Comparison of ENCODE assay signal across 8 cellular contexts in genomic region chr16:29961479-29962343, GRCh38. TPM values are rescaled to one million over a fixed set of nuclear protein-coding genes. Genes with fewer than 3 reads are reported as not detected.
DNase-seq lines count a peak whose midpoint lies in the region; ATAC-seq and TF ChIP-seq lines count a peak whose summit lies in the region.

TSS of gene TMEM219 (plus strand) at chr16:29962079. CDS start at chr16:29963144, 1,065 bp downstream.

- no peaks in the 10 kb centered on the region for H3K27me3 ChIP-seq in DOHH2 (ENCODE audit: control insufficient read depth, low read length)
- no peaks in the 10 kb centered on the region for H3K27me3 ChIP-seq in GM23338 (ENCODE audit: insufficient read depth)
- H3K27me3 ChIP-seq in stomach smooth muscle (ENCODE audit: control insufficient read depth in 1 of 2, insufficient read depth in 2 of 2, low read length in 2 of 2): no peaks in the 10 kb centered on the region

- 0 out of 2 replicates have a peak, but pooled peaks cover 2% of the 10 kb centered on the region for H3F3A ChIP-seq in DOHH2 (ENCODE audit: control insufficient read depth, insufficient read depth)
- 0 out of 2 replicates have a peak, but pooled peaks cover 6% of the 10 kb centered on the region for H3F3A ChIP-seq in GM23338 (replicated peaks; ENCODE audit: low read depth)

- H3K4me1 ChIP-seq in DOHH2 (ENCODE audit: control insufficient read depth, low read length): peaks cover 18% of the 10 kb centered on the region
- peaks cover 6% of the 10 kb centered on the region for H3K4me1 ChIP-seq in GM23338 (ENCODE audit: insufficient read depth)
- peaks cover 16% of the 10 kb centered on the region for H3K4me1 ChIP-seq in stomach smooth muscle (ENCODE audit: control insufficient read depth, insufficient read depth, low read length)

- DNase-seq in GM23338 (ENCODE audit: low spot score): peak; percentile 89
- DNase-seq in LoVo (ENCODE audit: low spot score): peak; percentile 92
- peak; percentile 88 for DNase-seq in SHP77 treated with DMSO at 0.1 percent for 48 hours (lab: John Stamatoyannopoulos, UW)
- DNase-seq in activated effector memory CD4-positive, alpha-beta T cell treated with anti-CD3 and anti-CD28 coated beads, Interleukin-2, amount 50 U/mL, for 16 hours: peak; percentile 98
- DNase-seq in fibroblast of villous mesenchyme (ENCODE audit: low read depth): peak; percentile 89
- DNase-seq in neural crest cell (ENCODE audit: low read depth, low spot score): peak; percentile 87

- peak; percentile 93 for ATAC-seq in GM23338

- peak within 1 kb of the TSS; percentile 90 for H3K4me2 ChIP-seq in DOHH2 (ENCODE audit: low read length)
- peak within 1 kb of the TSS; percentile 88 for H3K4me2 ChIP-seq in GM23338

- H3K9me2 ChIP-seq in DOHH2 (replicated peaks; ENCODE audit: control insufficient read depth, low read length) (no peaks in the 10 kb centered on the region), GM23338 (ENCODE audit: insufficient read depth) (no peaks in the 10 kb centered on the region)

- H3K36me3 ChIP-seq in DOHH2 (ENCODE audit: control insufficient read depth, low read length): no peaks in the 10 kb centered on the region
- no peaks in the 10 kb centered on the region for H3K36me3 ChIP-seq in GM23338 (ENCODE audit: insufficient read depth)
- H3K36me3 ChIP-seq in stomach smooth muscle (ENCODE audit: control insufficient read depth in 2 of 2, insufficient read depth in 2 of 2, low read length in 2 of 2): no peaks in the 10 kb centered on the region

- H3K4me1 Mint-ChIP-seq in GM23338 (peaks cover 16% of the 10 kb centered on the region), neural crest cell (peaks cover 25% of the 10 kb centered on the region)

- H3K9me3 ChIP-seq in DOHH2 (ENCODE audit: control insufficient read depth, insufficient read depth, low read length) (no peaks in the 10 kb centered on the region), stomach smooth muscle (ENCODE audit: control insufficient read depth in 2 of 2, low read length in 2 of 2) (no peaks in the 10 kb centered on the region)

- peak within 1 kb of the TSS; percentile 84 for H3K4me3 Mint-ChIP-seq in GM23338
- H3K4me3 Mint-ChIP-seq in neural crest cell: peak within 1 kb of the TSS; percentile 93

- H3K9ac ChIP-seq in stomach smooth muscle (ENCODE audit: low read length in 2 of 2): peak within 1 kb of the TSS; percentile 84 to 93

- H3K9me3 Mint-ChIP-seq in GM23338: no peaks in the 10 kb centered on the region
- no peaks in the 10 kb centered on the region for H3K9me3 Mint-ChIP-seq in neural crest cell

- peaks cover 6% of the 10 kb centered on the region; the same call in 1 of the 2 replicates for H3K79me2 ChIP-seq in DOHH2 (ENCODE audit: control insufficient read depth, low read length)
- H3K79me2 ChIP-seq in GM23338 (replicated peaks; ENCODE audit: insufficient read depth): no peaks in the 10 kb centered on the region

- H3K27me3 Mint-ChIP-seq in GM23338 (ENCODE audit: insufficient read depth, low read depth, poor library complexity): peaks cover 10% of the 10 kb centered on the region
- H3K27me3 Mint-ChIP-seq in neural crest cell (ENCODE audit: low read depth): no peaks in the 10 kb centered on the region

- H3K27ac ChIP-seq in DOHH2 (ENCODE audit: low read depth, low read length) (peak within 1 kb of the TSS; percentile 44), GM23338 (ENCODE audit: low read depth) (peak within 1 kb of the TSS; percentile 78; the same call in 1 of the 2 replicates), stomach smooth muscle (ENCODE audit: low read length) (peak within 1 kb of the TSS; percentile 88)

- H3K4me3 ChIP-seq in DOHH2 (ENCODE audit: low read length): peak within 1 kb of the TSS; percentile 86
- peak within 1 kb of the TSS; percentile 83 for H3K4me3 ChIP-seq in GM23338
- H3K4me3 ChIP-seq in fibroblast of villous mesenchyme (ENCODE audit: low read depth, low read length): peak within 1 kb of the TSS; percentile 84
- H3K4me3 ChIP-seq in stomach smooth muscle (ENCODE audit: low read length in 2 of 2): peak within 1 kb of the TSS; percentile 81 to 91

- H3K36me3 Mint-ChIP-seq in GM23338 (ENCODE audit: low read depth) (peaks cover 6% of the 10 kb centered on the region; the same call in 1 of the 3 replicates), neural crest cell (ENCODE audit: low read depth) (no peaks in the 10 kb centered on the region)

- H2AFZ ChIP-seq in GM23338: peak within 1 kb of the TSS; percentile 94

- peak within 1 kb of the TSS; percentile 75 for H3K27ac Mint-ChIP-seq in GM23338
- peak within 1 kb of the TSS; percentile 92 for H3K27ac Mint-ChIP-seq in neural crest cell (ENCODE audit: unreplicated experiment)

- H4K20me1 ChIP-seq in DOHH2 (ENCODE audit: control insufficient read depth, insufficient read depth, low read depth, low read length) (no peaks in the 10 kb centered on the region), GM23338 (replicated peaks; ENCODE audit: insufficient read depth) (no peaks in the 10 kb centered on the region)

- TF ChIP-seq CTCF in DOHH2 (IDR thresholded peaks at IDR 0.05; ENCODE audit: low read depth, low read length, poor library complexity, severe bottlenecking) (peak; percentile 31), GM23338 (conservative IDR thresholded peaks at IDR 0.05; ENCODE audit: low read depth in 2 of 2) (peak; percentile 3 to 17; a peak in 1 of 4 replicates), fibroblast of villous mesenchyme (IDR thresholded peaks at IDR 0.05; ENCODE audit: insufficient read depth, low read depth, low read length) (peak; percentile 48), neural crest cell (conservative IDR thresholded peaks at IDR 0.05) (peak; percentile 62)

TF ChIP-seq in GM23338, 12 proteins besides CTCF, POLR2A, EP300 and RAD21 (continues in another document):
- 0 out of 2 replicates have a peak, but pooled peaks have one; percentile 53 for TF ChIP-seq ETS1 (IDR thresholded peaks at IDR 0.05)
- TF ChIP-seq POLR2AphosphoS5 (IDR thresholded peaks at IDR 0.05; ENCODE audit: low read depth): peak; percentile 85
- no peak for TF ChIP-seq STAT1 (IDR thresholded peaks at IDR 0.05; ENCODE audit: unreplicated experiment)
- no peak for TF ChIP-seq EZH2 (IDR thresholded peaks at IDR 0.05; ENCODE audit: low read depth, unreplicated experiment)
- TF ChIP-seq CREB1 (CRISPR knock-in tag; IDR thresholded peaks at IDR 0.05; ENCODE audit: low read depth): peak; percentile 80

RNA-seq across cellular contexts. Expression of gene TMEM219, which starts in this region (rescaled TPM):
- 39.2 and 50.0 TPM in 2 replicates for total RNA-seq in GM23338 (2014; rRNA removed; shearing (Covaris generic))
- 81.5 and 82.3 TPM in 2 replicates for polyA plus RNA-seq in GM23338 (2016; fragmentation: Nextera tagmentation; extraction: Ambion mirVana)
- 72.8 and 75.1 TPM in 2 replicates for total RNA-seq in fibroblast of villous mesenchyme
- total RNA-seq in neural crest cell: 70.7 and 74.0 TPM in 2 replicates

Comparison
In these comparisons a context has a peak if more than half of its experiments do, and no peak if none do; other contexts are left out.
1. Peak in every context shown above with its lines: DNase-seq, ATAC-seq, H3K4me3 ChIP-seq and H3K27ac ChIP-seq.
2. CTCF ChIP-seq: peak in every context shown above with its lines; median percentile 62 in neural crest cell; 48 in fibroblast of villous mesenchyme; 31 in DOHH2; 10 in GM23338.